ENCODE assay signal across 8 cellular contexts in genomic region chr2:9629222-9630000, GRCh38. TPM values are rescaled to one million over a fixed set of nuclear protein-coding genes. Genes with fewer than 3 reads are reported as not detected.
DNase-seq lines count a peak whose midpoint lies in the region; ATAC-seq and TF ChIP-seq lines count a peak whose summit lies in the region.

No MANE protein-coding gene starts in this region.

- H3K9ac ChIP-seq in fibroblast of lung (ENCODE audit: insufficient read depth, low read length) (peak overlapping the region; percentile 97), parathyroid adenoma (no peak overlapping the region)

- H3K36me3 ChIP-seq in fibroblast of lung (ENCODE audit: control insufficient read depth, insufficient read depth, low read length): peaks cover 3% of the 10 kb centered on the region
- no peaks in the 10 kb centered on the region for H3K36me3 ChIP-seq in parathyroid adenoma (ENCODE audit: control insufficient read depth, insufficient read depth, low read length)

- H3K36me3 Mint-ChIP-seq in activated CD4-positive, alpha-beta T cell treated with anti-CD3 and anti-CD28 coated beads, Interleukin-2, amount 10 ng/mL, durations not matched to agents 24 days and 14 days (ENCODE audit: low read depth): peaks cover 51% of the 10 kb centered on the region
- peaks cover 42% of the 10 kb centered on the region for H3K36me3 Mint-ChIP-seq in T-cell

- POLR2A ChIA-PET in T-cell (lab: Charles Lee): interaction anchor here (0.5 to 2.7 kb wide), 14 partner anchors 9 to 675 kb away, joined by 3 to 52 read pairs (median 5); partner anchors contain the start of gene ADAM17 (in 1 of the 2)

- H3K4me1 ChIP-seq in fibroblast of lung (ENCODE audit: control insufficient read depth, extremely low read depth, insufficient read depth, low read length) (peaks cover 19% of the 10 kb centered on the region), parathyroid adenoma (peaks cover 26% of the 10 kb centered on the region)

- H3K27me3 Mint-ChIP-seq in activated CD4-positive, alpha-beta T cell treated with anti-CD3 and anti-CD28 coated beads, Interleukin-2, amount 10 ng/mL, durations not matched to agents 24 days and 14 days: peaks cover 13% of the 10 kb centered on the region
- no peaks in the 10 kb centered on the region for H3K27me3 Mint-ChIP-seq in T-cell

- H3K9me3 Mint-ChIP-seq in activated CD4-positive, alpha-beta T cell treated with anti-CD3 and anti-CD28 coated beads, Interleukin-2, amount 10 ng/mL, durations not matched to agents 24 days and 14 days: no peaks in the 10 kb centered on the region
- no peaks in the 10 kb centered on the region for H3K9me3 Mint-ChIP-seq in T-cell

- no peak for DNase-seq in activated CD4-positive, alpha-beta T cell treated with anti-CD3 and anti-CD28 coated beads, Interleukin-2, amount 10 ng/mL, durations not matched to agents 24 days and 14 days
- DNase-seq in activated CD4-positive, alpha-beta T cell treated with anti-CD3 and anti-CD28 coated beads for 4 hours: no peak
- DNase-seq in T-cell: peak in 1 of 34 experiments; percentile 10
- DNase-seq in fibroblast of lung (ENCODE audit: low read depth in 2 of 2): peak; percentile 58 to 62
- DNase-seq in DMS79 (lab: John Stamatoyannopoulos, UW): no peak

- peak overlapping the region; percentile 90 for H3K27ac Mint-ChIP-seq in activated CD4-positive, alpha-beta T cell treated with anti-CD3 and anti-CD28 coated beads, Interleukin-2, amount 10 ng/mL, durations not matched to agents 24 days and 14 days
- peak overlapping the region; percentile 88 to 89 for H3K27ac Mint-ChIP-seq in T-cell

- peak overlapping the region; percentile 96 for H3K4me3 Mint-ChIP-seq in activated CD4-positive, alpha-beta T cell treated with anti-CD3 and anti-CD28 coated beads, Interleukin-2, amount 10 ng/mL, durations not matched to agents 24 days and 14 days
- H3K4me3 Mint-ChIP-seq in T-cell: peak overlapping the region; percentile 91 to 95 (median 92)

- H3K79me2 ChIP-seq in fibroblast of lung (ENCODE audit: control insufficient read depth, insufficient read depth, low read length) (peaks cover 60% of the 10 kb centered on the region), parathyroid adenoma (peaks cover 37% of the 10 kb centered on the region)

- H3K9me3 ChIP-seq in fibroblast of lung (ENCODE audit: control insufficient read depth, insufficient read depth, low read depth, low read length) (no peaks in the 10 kb centered on the region), parathyroid adenoma (ENCODE audit: control insufficient read depth, low read length) (no peaks in the 10 kb centered on the region)

- H3K4me2 ChIP-seq in fibroblast of lung (ENCODE audit: extremely low read depth, insufficient read depth, low read length) (peak overlapping the region; percentile 86), parathyroid adenoma (ENCODE audit: low read length) (peak overlapping the region; percentile 79)

- TF ChIP-seq CTCF in fibroblast of lung (conservative IDR thresholded peaks at IDR 0.05 in 1 of 2, IDR thresholded peaks at IDR 0.05 in 1 of 2; ENCODE audit: low read depth in 1 of 2, low read length in 2 of 2) (no peak), parathyroid adenoma (IDR thresholded peaks at IDR 0.05) (no peak)

- H2AFZ ChIP-seq in fibroblast of lung (ENCODE audit: low read length) (no peak overlapping the region), parathyroid adenoma (peak overlapping the region; percentile 97)

- H3K4me3 ChIP-seq in fibroblast of lung (replicated peaks in 1 of 4; ENCODE audit: control extremely low read depth in 1 of 4, insufficient read depth in 1 of 4, low read depth in 3 of 4, low read length in 4 of 4) (peak overlapping the region; percentile 77 to 97 (median 96)), parathyroid adenoma (ENCODE audit: low read depth, low read length) (peak overlapping the region; percentile 77)

- CTCF ChIA-PET in T-cell (lab: Charles Lee): interaction anchor here (0.6 to 1.4 kb wide), 4 partner anchors 9 to 1227 kb away, joined by 3 read pairs; no protein-coding TSS in a partner anchor

- H4K20me1 ChIP-seq in fibroblast of lung (ENCODE audit: control insufficient read depth, extremely low read depth, insufficient read depth, low read length): no peaks in the 10 kb centered on the region

- ATAC-seq in T-cell (replicated peaks in 1 of 4) (no peak), GM21447 (IDR thresholded peaks at IDR 0.05; ENCODE audit: unreplicated experiment) (no peak), HG02885 (IDR thresholded peaks at IDR 0.05; ENCODE audit: poor library complexity, unreplicated experiment) (no peak)

- intact Hi-C loops in activated CD4-positive, alpha-beta T cell treated with anti-CD3 and anti-CD28 coated beads, Interleukin-2, amount 10 ng/mL, durations not matched to agents 24 days and 14 days (cut with micrococcal nuclease): no loop called here

- H3K27ac ChIP-seq in fibroblast of lung (ENCODE audit: insufficient read depth, low read length): peak overlapping the region; percentile 95
- peak overlapping the region; percentile 87 for H3K27ac ChIP-seq in parathyroid adenoma

- H3K27me3 ChIP-seq in fibroblast of lung (ENCODE audit: control insufficient read depth, insufficient read depth, low read length): no peaks in the 10 kb centered on the region
- H3K27me3 ChIP-seq in parathyroid adenoma (ENCODE audit: control insufficient read depth, insufficient read depth, low read length): no peaks in the 10 kb centered on the region

- H3K4me1 Mint-ChIP-seq in activated CD4-positive, alpha-beta T cell treated with anti-CD3 and anti-CD28 coated beads, Interleukin-2, amount 10 ng/mL, durations not matched to agents 24 days and 14 days: peaks cover 50% of the 10 kb centered on the region
- peaks cover 61 to 66% (median 63%) of the 10 kb centered on the region in 3 donors for H3K4me1 Mint-ChIP-seq in T-cell

RNA-seq across cellular contexts. Expression of gene YWHAQ, which starts 1.4 kb away (rescaled TPM):
- 321 and 335 TPM in 2 replicates for total RNA-seq in activated CD4-positive, alpha-beta T cell treated with anti-CD3 and anti-CD28 coated beads, Interleukin-2, amount 10 ng/mL, durations not matched to agents 24 days and 14 days
- 100 to 1,000 TPM; 104 to 141 (median 139) TPM for total RNA-seq in T-cell
- 247 and 323 TPM in 2 replicates for total RNA-seq in fibroblast of lung
- 510 and 666 TPM in 2 replicates for polyA plus RNA-seq in fibroblast of lung
- polyA plus RNA-seq in fibroblast of lung (2012): 393 and 565 TPM in 2 replicates
- 89.7 and 132 TPM in 2 replicates for polyA minus RNA-seq in fibroblast of lung (ENCODE audit: low replicate concordance)

Comparison
In these comparisons a context has a peak if more than half of its experiments do, and no peak if none do; other contexts are left out.
1. DNase-seq: peak in fibroblast of lung (2 of 2); none in activated CD4-positive, alpha-beta T cell treated with anti-CD3 and anti-CD28 coated beads, Interleukin-2, amount 10 ng/mL, durations not matched to agents 24 days and 14 days (single experiment), activated CD4-positive, alpha-beta T cell treated with anti-CD3 and anti-CD28 coated beads for 4 hours (0 of 2) and DMS79 (single experiment).